ENCODE assay signal across 1 cellular context in the genomic region with DNA sequence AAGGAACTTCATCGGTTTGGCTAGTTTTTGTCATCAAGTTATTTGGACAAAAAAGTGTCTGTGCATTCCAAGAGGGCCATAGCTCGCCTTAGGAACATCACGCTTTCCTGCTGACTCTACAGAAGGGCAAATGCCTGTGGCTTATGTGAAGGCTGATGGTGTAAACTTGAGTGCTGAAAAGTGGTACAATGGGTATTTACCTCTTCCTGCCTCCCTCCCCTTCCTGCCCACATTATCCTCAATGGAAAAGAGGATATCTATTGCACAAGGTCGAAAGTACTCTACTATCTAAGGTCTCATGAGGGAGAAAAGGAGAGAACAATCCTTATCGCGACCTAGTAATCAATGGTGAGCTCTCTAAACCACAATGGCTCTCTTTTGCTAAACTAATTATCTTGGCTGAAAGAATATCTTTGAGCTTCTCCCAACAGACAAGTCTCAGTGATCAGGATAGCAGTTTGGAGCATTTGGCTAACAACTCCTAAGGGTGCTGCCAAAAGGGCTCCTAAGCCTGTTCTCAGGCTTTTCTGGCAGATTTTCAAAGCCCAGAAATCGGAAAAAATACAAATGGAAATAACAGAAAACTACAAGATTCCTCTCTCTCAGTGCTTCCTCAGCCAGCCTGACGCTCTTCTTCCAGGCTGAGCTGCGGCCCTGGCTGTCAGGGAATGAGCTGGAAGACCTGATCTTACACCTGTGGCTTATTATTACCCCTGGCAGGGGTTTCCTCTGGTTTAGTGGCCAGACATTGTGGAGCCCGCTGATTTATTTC.
TF ChIP-seq lines count a peak whose summit lies in the region.

No MANE protein-coding gene starts in this region.

TF ChIP-seq in HepG2, 621 proteins besides CTCF, POLR2A, EP300 and RAD21 (continued from another document and continues in another):
- TF ChIP-seq, protein P1, sequence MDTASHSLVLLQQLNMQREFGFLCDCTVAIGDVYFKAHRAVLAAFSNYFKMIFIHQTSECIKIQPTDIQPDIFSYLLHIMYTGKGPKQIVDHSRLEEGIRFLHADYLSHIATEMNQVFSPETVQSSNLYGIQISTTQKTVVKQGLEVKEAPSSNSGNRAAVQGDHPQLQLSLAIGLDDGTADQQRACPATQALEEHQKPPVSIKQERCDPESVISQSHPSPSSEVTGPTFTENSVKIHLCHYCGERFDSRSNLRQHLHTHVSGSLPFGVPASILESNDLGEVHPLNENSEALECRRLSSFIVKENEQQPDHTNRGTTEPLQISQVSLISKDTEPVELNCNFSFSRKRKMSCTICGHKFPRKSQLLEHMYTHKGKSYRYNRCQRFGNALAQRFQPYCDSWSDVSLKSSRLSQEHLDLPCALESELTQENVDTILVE (CRISPR knock-in tag; IDR thresholded peaks at IDR 0.05): no peak
- TF ChIP-seq, protein P2, sequence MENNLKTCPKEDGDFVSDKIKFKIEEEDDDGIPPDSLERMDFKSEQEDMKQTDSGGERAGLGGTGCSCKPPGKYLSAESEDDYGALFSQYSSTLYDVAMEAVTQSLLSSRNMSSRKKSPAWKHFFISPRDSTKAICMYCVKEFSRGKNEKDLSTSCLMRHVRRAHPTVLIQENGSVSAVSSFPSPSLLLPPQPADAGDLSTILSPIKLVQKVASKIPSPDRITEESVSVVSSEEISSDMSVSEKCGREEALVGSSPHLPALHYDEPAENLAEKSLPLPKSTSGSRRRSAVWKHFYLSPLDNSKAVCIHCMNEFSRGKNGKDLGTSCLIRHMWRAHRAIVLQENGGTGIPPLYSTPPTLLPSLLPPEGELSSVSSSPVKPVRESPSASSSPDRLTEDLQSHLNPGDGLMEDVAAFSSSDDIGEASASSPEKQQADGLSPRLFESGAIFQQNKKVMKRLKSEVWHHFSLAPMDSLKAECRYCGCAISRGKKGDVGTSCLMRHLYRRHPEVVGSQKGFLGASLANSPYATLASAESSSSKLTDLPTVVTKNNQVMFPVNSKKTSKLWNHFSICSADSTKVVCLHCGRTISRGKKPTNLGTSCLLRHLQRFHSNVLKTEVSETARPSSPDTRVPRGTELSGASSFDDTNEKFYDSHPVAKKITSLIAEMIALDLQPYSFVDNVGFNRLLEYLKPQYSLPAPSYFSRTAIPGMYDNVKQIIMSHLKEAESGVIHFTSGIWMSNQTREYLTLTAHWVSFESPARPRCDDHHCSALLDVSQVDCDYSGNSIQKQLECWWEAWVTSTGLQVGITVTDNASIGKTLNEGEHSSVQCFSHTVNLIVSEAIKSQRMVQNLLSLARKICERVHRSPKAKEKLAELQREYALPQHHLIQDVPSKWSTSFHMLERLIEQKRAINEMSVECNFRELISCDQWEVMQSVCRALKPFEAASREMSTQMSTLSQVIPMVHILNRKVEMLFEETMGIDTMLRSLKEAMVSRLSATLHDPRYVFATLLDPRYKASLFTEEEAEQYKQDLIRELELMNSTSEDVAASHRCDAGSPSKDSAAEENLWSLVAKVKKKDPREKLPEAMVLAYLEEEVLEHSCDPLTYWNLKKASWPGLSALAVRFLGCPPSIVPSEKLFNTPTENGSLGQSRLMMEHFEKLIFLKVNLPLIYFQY (CRISPR knock-in tag; IDR thresholded peaks at IDR 0.05; ENCODE audit: borderline replicate concordance): no peak
- TF ChIP-seq ZSCAN21 (CRISPR knock-in tag; IDR thresholded peaks at IDR 0.05; ENCODE audit: borderline replicate concordance) (no peak), TEAD2 (CRISPR knock-in tag; IDR thresholded peaks at IDR 0.05) (no peak), KDM5A (IDR thresholded peaks at IDR 0.05; ENCODE audit: borderline replicate concordance, low read length) (no peak), RBM22 (optimal IDR thresholded peaks at IDR 0.05; ENCODE audit: low read length) (no peak), U2AF2 (IDR thresholded peaks at IDR 0.05; ENCODE audit: low read depth, low read length) (no peak), DPF2 (CRISPR knock-in tag; IDR thresholded peaks at IDR 0.05; ENCODE audit: borderline replicate concordance, low read depth) (peak; percentile 80; the same call in 1 of the 2 replicates), TOPORS (CRISPR knock-in tag; IDR thresholded peaks at IDR 0.05) (no peak), ERF (CRISPR knock-in tag; IDR thresholded peaks at IDR 0.05) (peak; percentile 66), SMYD3 (CRISPR knock-in tag; IDR thresholded peaks at IDR 0.05) (no peak), ZNF629 (CRISPR knock-in tag; conservative IDR thresholded peaks at IDR 0.05) (peak; percentile 41), MED13 (CRISPR knock-in tag; IDR thresholded peaks at IDR 0.05) (peak; percentile 35; the same call in 1 of the 2 replicates), KLF16 (CRISPR knock-in tag; IDR thresholded peaks at IDR 0.05) (0 out of 4 replicates have a peak, but pooled peaks of 1 of the 2 experiments have one; percentile 11), GATAD1 (CRISPR knock-in tag; IDR thresholded peaks at IDR 0.05) (no peak), HDAC2 (CRISPR knock-in tag; IDR thresholded peaks at IDR 0.05) (peak; percentile 80), SNRNP70 (IDR thresholded peaks at IDR 0.05; ENCODE audit: low read depth, low read length) (no peak), HNRNPH1 (optimal IDR thresholded peaks at IDR 0.05; ENCODE audit: low read depth, low read length) (no peak), ZNF138 (CRISPR knock-in tag; IDR thresholded peaks at IDR 0.05; ENCODE audit: low read depth) (no peak), ZNF317 (CRISPR knock-in tag; IDR thresholded peaks at IDR 0.05) (peak; percentile 69), POGZ (CRISPR knock-in tag; IDR thresholded peaks at IDR 0.05) (peak; percentile 87), PITX1 (CRISPR knock-in tag; IDR thresholded peaks at IDR 0.05) (peak; percentile 24; the same call in 1 of the 2 replicates)
- TF ChIP-seq, protein P3, sequence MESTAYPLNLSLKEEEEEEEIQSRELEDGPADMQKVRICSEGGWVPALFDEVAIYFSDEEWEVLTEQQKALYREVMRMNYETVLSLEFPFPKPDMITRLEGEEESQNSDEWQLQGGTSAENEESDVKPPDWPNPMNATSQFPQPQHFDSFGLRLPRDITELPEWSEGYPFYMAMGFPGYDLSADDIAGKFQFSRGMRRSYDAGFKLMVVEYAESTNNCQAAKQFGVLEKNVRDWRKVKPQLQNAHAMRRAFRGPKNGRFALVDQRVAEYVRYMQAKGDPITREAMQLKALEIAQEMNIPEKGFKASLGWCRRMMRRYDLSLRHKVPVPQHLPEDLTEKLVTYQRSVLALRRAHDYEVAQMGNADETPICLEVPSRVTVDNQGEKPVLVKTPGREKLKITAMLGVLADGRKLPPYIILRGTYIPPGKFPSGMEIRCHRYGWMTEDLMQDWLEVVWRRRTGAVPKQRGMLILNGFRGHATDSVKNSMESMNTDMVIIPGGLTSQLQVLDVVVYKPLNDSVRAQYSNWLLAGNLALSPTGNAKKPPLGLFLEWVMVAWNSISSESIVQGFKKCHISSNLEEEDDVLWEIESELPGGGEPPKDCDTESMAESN (CRISPR knock-in tag; conservative IDR thresholded peaks at IDR 0.05): 0 out of 2 replicates have a peak, but pooled peaks have one; percentile 37
- TF ChIP-seq, protein P4, sequence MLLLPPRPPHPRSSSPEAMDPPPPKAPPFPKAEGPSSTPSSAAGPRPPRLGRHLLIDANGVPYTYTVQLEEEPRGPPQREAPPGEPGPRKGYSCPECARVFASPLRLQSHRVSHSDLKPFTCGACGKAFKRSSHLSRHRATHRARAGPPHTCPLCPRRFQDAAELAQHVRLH (CRISPR knock-in tag; IDR thresholded peaks at IDR 0.05; ENCODE audit: borderline replicate concordance, low read depth): 0 out of 2 replicates have a peak, but pooled peaks have one; percentile 22
- TF ChIP-seq, protein P5, sequence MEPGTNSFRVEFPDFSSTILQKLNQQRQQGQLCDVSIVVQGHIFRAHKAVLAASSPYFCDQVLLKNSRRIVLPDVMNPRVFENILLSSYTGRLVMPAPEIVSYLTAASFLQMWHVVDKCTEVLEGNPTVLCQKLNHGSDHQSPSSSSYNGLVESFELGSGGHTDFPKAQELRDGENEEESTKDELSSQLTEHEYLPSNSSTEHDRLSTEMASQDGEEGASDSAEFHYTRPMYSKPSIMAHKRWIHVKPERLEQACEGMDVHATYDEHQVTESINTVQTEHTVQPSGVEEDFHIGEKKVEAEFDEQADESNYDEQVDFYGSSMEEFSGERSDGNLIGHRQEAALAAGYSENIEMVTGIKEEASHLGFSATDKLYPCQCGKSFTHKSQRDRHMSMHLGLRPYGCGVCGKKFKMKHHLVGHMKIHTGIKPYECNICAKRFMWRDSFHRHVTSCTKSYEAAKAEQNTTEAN (CRISPR knock-in tag; conservative IDR thresholded peaks at IDR 0.05): no peak
- TF ChIP-seq, protein P6, sequence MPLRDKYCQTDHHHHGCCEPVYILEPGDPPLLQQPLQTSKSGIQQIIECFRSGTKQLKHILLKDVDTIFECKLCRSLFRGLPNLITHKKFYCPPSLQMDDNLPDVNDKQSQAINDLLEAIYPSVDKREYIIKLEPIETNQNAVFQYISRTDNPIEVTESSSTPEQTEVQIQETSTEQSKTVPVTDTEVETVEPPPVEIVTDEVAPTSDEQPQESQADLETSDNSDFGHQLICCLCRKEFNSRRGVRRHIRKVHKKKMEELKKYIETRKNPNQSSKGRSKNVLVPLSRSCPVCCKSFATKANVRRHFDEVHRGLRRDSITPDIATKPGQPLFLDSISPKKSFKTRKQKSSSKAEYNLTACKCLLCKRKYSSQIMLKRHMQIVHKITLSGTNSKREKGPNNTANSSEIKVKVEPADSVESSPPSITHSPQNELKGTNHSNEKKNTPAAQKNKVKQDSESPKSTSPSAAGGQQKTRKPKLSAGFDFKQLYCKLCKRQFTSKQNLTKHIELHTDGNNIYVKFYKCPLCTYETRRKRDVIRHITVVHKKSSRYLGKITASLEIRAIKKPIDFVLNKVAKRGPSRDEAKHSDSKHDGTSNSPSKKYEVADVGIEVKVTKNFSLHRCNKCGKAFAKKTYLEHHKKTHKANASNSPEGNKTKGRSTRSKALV (CRISPR knock-in tag; IDR thresholded peaks at IDR 0.05): no peak
- TF ChIP-seq, protein P7, sequence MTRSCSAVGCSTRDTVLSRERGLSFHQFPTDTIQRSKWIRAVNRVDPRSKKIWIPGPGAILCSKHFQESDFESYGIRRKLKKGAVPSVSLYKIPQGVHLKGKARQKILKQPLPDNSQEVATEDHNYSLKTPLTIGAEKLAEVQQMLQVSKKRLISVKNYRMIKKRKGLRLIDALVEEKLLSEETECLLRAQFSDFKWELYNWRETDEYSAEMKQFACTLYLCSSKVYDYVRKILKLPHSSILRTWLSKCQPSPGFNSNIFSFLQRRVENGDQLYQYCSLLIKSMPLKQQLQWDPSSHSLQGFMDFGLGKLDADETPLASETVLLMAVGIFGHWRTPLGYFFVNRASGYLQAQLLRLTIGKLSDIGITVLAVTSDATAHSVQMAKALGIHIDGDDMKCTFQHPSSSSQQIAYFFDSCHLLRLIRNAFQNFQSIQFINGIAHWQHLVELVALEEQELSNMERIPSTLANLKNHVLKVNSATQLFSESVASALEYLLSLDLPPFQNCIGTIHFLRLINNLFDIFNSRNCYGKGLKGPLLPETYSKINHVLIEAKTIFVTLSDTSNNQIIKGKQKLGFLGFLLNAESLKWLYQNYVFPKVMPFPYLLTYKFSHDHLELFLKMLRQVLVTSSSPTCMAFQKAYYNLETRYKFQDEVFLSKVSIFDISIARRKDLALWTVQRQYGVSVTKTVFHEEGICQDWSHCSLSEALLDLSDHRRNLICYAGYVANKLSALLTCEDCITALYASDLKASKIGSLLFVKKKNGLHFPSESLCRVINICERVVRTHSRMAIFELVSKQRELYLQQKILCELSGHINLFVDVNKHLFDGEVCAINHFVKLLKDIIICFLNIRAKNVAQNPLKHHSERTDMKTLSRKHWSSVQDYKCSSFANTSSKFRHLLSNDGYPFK (CRISPR knock-in tag; IDR thresholded peaks at IDR 0.05; ENCODE audit: borderline replicate concordance): no peak
- TF ChIP-seq, protein P8, sequence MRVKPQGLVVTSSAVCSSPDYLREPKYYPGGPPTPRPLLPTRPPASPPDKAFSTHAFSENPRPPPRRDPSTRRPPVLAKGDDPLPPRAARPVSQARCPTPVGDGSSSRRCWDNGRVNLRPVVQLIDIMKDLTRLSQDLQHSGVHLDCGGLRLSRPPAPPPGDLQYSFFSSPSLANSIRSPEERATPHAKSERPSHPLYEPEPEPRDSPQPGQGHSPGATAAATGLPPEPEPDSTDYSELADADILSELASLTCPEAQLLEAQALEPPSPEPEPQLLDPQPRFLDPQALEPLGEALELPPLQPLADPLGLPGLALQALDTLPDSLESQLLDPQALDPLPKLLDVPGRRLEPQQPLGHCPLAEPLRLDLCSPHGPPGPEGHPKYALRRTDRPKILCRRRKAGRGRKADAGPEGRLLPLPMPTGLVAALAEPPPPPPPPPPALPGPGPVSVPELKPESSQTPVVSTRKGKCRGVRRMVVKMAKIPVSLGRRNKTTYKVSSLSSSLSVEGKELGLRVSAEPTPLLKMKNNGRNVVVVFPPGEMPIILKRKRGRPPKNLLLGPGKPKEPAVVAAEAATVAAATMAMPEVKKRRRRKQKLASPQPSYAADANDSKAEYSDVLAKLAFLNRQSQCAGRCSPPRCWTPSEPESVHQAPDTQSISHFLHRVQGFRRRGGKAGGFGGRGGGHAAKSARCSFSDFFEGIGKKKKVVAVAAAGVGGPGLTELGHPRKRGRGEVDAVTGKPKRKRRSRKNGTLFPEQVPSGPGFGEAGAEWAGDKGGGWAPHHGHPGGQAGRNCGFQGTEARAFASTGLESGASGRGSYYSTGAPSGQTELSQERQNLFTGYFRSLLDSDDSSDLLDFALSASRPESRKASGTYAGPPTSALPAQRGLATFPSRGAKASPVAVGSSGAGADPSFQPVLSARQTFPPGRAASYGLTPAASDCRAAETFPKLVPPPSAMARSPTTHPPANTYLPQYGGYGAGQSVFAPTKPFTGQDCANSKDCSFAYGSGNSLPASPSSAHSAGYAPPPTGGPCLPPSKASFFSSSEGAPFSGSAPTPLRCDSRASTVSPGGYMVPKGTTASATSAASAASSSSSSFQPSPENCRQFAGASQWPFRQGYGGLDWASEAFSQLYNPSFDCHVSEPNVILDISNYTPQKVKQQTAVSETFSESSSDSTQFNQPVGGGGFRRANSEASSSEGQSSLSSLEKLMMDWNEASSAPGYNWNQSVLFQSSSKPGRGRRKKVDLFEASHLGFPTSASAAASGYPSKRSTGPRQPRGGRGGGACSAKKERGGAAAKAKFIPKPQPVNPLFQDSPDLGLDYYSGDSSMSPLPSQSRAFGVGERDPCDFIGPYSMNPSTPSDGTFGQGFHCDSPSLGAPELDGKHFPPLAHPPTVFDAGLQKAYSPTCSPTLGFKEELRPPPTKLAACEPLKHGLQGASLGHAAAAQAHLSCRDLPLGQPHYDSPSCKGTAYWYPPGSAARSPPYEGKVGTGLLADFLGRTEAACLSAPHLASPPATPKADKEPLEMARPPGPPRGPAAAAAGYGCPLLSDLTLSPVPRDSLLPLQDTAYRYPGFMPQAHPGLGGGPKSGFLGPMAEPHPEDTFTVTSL (CRISPR knock-in tag; IDR thresholded peaks at IDR 0.05; ENCODE audit: borderline replicate concordance): 0 out of 2 replicates have a peak, but pooled peaks have one; percentile 55
